Comparison of ENCODE assay signal across 9 cellular contexts in genomic region chr7:27143022-27143949, GRCh38. TPM values are rescaled to one million over a fixed set of nuclear protein-coding genes. Genes with fewer than 3 reads are reported as not detected.
DNase-seq lines count a peak whose midpoint lies in the region; ATAC-seq and TF ChIP-seq lines count a peak whose summit lies in the region.
"Had no signal": no experiment of that assay in that cellular context is flagged by ENCODE, and none has a peak within 500 bp of the region (broad histone marks: within the 10 kb centered on the region; RNA-seq: fewer than 3 reads in every experiment).

Gene HOXA5, minus strand, starts transcription at chr7:27143681. Its CDS starts 74 bp downstream, at chr7:27143607.

- H3K4me3 ChIP-seq in Panc1 (ENCODE audit: low read depth in 2 of 2, low read length in 2 of 2) (peak within 1 kb of the TSS; percentile 58 to 87), foreskin fibroblast (ENCODE audit: low read depth in 1 of 2, low read length in 2 of 2) (peak within 1 kb of the TSS; percentile 49 to 50), neuronal stem cell (ENCODE audit: low read length in 2 of 2) (peak within 1 kb of the TSS; percentile 1 to 63)

- BruUV-seq in Panc1 (replicated peaks; lab: Mats Ljungman, UMichigan), result no TSS peak

- no peak within 1 kb of the TSS for H2BK5ac ChIP-seq in neuronal stem cell (ENCODE audit: low read length)

- H3K36me3 Mint-ChIP-seq in activated CD8-positive, alpha-beta T cell treated with anti-CD3 and anti-CD28 coated beads for 36 hours (ENCODE audit: low read depth), result no peaks in the 10 kb centered on the region
- no peaks in the 10 kb centered on the region for H3K36me3 Mint-ChIP-seq in activated CD8-positive, alpha-beta T cell treated with anti-CD3 and anti-CD28 coated beads, Interleukin-2, amount 10 ng/mL, durations not matched to agents 7 days and 5 days (ENCODE audit: low read depth)
- H3K36me3 Mint-ChIP-seq: CD4-positive, CD25-positive, alpha-beta regulatory T cell had no signal

- no peaks in the 10 kb centered on the region for H3K9me3 Mint-ChIP-seq in activated CD8-positive, alpha-beta T cell treated with anti-CD3 and anti-CD28 coated beads for 36 hours
- no peaks in the 10 kb centered on the region for H3K9me3 Mint-ChIP-seq in activated CD8-positive, alpha-beta T cell treated with anti-CD3 and anti-CD28 coated beads, Interleukin-2, amount 10 ng/mL, durations not matched to agents 7 days and 5 days (ENCODE audit: insufficient read depth)

- H3K23ac ChIP-seq in neuronal stem cell (ENCODE audit: low read depth, low read length, poor library complexity), result peak within 1 kb of the TSS; percentile 29

- DNase-seq in activated CD8-positive, alpha-beta T cell treated with anti-CD3 and anti-CD28 coated beads for 36 hours, result no peak
- DNase-seq in activated CD8-positive, alpha-beta T cell treated with anti-CD3 and anti-CD28 coated beads, Interleukin-2, amount 10 ng/mL, durations not matched to agents 7 days and 5 days, result no peak
- DNase-seq in Panc1 (ENCODE audit: low read depth, low spot score) (peak; percentile 79), foreskin fibroblast (peak; percentile 79 to 88), neuronal stem cell (ENCODE audit: low spot score) (peak; percentile 67), GF-D8 (lab: John Stamatoyannopoulos, UW) (no peak), nucleus accumbens (lab: John Stamatoyannopoulos, UW) (no peak), GDM1 (lab: John Stamatoyannopoulos, UW) (no peak)
- DNase-seq: CD4-positive, CD25-positive, alpha-beta regulatory T cell had no signal

- WGBS in neuronal stem cell (ENCODE audit: extremely low coverage in 2 of 2, insufficient read length in 2 of 2, insufficient replicate concordance in 1 of 2), 2 donors, result no CpG with 5 or more reads among the region's 86 CpGs

- H3K27ac ChIP-seq in Panc1 (ENCODE audit: low read length), result peak within 1 kb of the TSS; percentile 84
- no peak within 1 kb of the TSS for H3K27ac ChIP-seq in neuronal stem cell (replicated peaks; ENCODE audit: low read length)

- H4K8ac ChIP-seq in neuronal stem cell (ENCODE audit: low read depth, low read length), result no peak within 1 kb of the TSS

- H3K4me1 ChIP-seq in Panc1 (ENCODE audit: control insufficient read depth, insufficient read depth, low read length) (peaks cover 14% of the 10 kb centered on the region), neuronal stem cell (ENCODE audit: control insufficient read depth in 2 of 2, insufficient read depth in 1 of 2, low read depth in 1 of 2, low read length in 2 of 2) (no peaks in the 10 kb centered on the region)

- peak; percentile 35 for TF ChIP-seq CTCF in activated CD8-positive, alpha-beta T cell treated with anti-CD3 and anti-CD28 coated beads for 36 hours (IDR thresholded peaks at IDR 0.05)
- TF ChIP-seq CTCF in Panc1 (IDR thresholded peaks at IDR 0.05) (peak; percentile 95), foreskin fibroblast (IDR thresholded peaks at IDR 0.05; ENCODE audit: low read depth, low read length) (peak; percentile 70)

- no peak within 1 kb of the TSS for H3K27ac Mint-ChIP-seq in activated CD8-positive, alpha-beta T cell treated with anti-CD3 and anti-CD28 coated beads for 36 hours
- H3K27ac Mint-ChIP-seq in activated CD8-positive, alpha-beta T cell treated with anti-CD3 and anti-CD28 coated beads, Interleukin-2, amount 10 ng/mL, durations not matched to agents 7 days and 5 days, result no peak within 1 kb of the TSS
- H3K27ac Mint-ChIP-seq: CD4-positive, CD25-positive, alpha-beta regulatory T cell had no signal

- H3K27me3 Mint-ChIP-seq in activated CD8-positive, alpha-beta T cell treated with anti-CD3 and anti-CD28 coated beads for 36 hours, result peaks cover 32% of the 10 kb centered on the region
- H3K27me3 Mint-ChIP-seq in activated CD8-positive, alpha-beta T cell treated with anti-CD3 and anti-CD28 coated beads, Interleukin-2, amount 10 ng/mL, durations not matched to agents 7 days and 5 days (ENCODE audit: low read depth), result peaks cover 34% of the 10 kb centered on the region

- H3K4ac ChIP-seq in neuronal stem cell (ENCODE audit: low read length), result no peak within 1 kb of the TSS

- in situ Hi-C loops in Panc1 (cut with HindIII; ENCODE audit: low pct_unique_long_range_greater_than_20kb, low sequenced_read_pairs), result loop anchor here (5.0 kb wide), 1 partner anchor 286 kb away; no protein-coding TSS in a partner anchor

- no peak within 1 kb of the TSS for H2BK120ac ChIP-seq in neuronal stem cell (ENCODE audit: low read depth, low read length)

- no peaks in the 10 kb centered on the region for H3K27me3 ChIP-seq in Panc1 (ENCODE audit: control insufficient read depth, insufficient read depth, low read length)
- H3K27me3 ChIP-seq in neuronal stem cell (ENCODE audit: control insufficient read depth in 3 of 3, insufficient read depth in 3 of 3, low read depth in 1 of 3, low read length in 3 of 3), result peaks cover 66 to 100% (median 99%) of the 10 kb centered on the region in 3 experiments

- POLR2A ChIA-PET in activated CD8-positive, alpha-beta T cell treated with anti-CD3 and anti-CD28 coated beads for 36 hours (lab: Charles Lee), result interaction anchor here (1.1 kb wide), 1 partner anchor 11 kb away, joined by 3 read pairs; no protein-coding TSS in a partner anchor
- POLR2A ChIA-PET in activated CD8-positive, alpha-beta T cell treated with anti-CD3 and anti-CD28 coated beads, Interleukin-2, amount 10 ng/mL, durations not matched to agents 7 days and 5 days (lab: Charles Lee), result no interaction called here
- POLR2A ChIA-PET in Panc1 (lab: Charles Lee), result no interaction called here

- H2AFZ ChIP-seq in neuronal stem cell (ENCODE audit: low read length), result peak within 1 kb of the TSS; percentile 87

- peak within 1 kb of the TSS; percentile 23 for H3K14ac ChIP-seq in neuronal stem cell (ENCODE audit: low read length)

- no peak within 1 kb of the TSS for H2AK5ac ChIP-seq in neuronal stem cell (ENCODE audit: low read depth, low read length)

- H3K18ac ChIP-seq in neuronal stem cell (ENCODE audit: low read length), result no peak within 1 kb of the TSS

- H3K4me3 Mint-ChIP-seq in activated CD8-positive, alpha-beta T cell treated with anti-CD3 and anti-CD28 coated beads for 36 hours, result peak within 1 kb of the TSS; percentile 17
- no peak within 1 kb of the TSS for H3K4me3 Mint-ChIP-seq in activated CD8-positive, alpha-beta T cell treated with anti-CD3 and anti-CD28 coated beads, Interleukin-2, amount 10 ng/mL, durations not matched to agents 7 days and 5 days

- no peak within 1 kb of the TSS for H2BK12ac ChIP-seq in neuronal stem cell (ENCODE audit: low read length)

- no peak for ATAC-seq in activated CD8-positive, alpha-beta T cell treated with anti-CD3 and anti-CD28 coated beads for 36 hours
- ATAC-seq in activated CD8-positive, alpha-beta T cell treated with anti-CD3 and anti-CD28 coated beads, Interleukin-2, amount 10 ng/mL, durations not matched to agents 7 days and 5 days, result no peak
- peak; percentile 85 for ATAC-seq in Panc1

- intact Hi-C loops in activated CD8-positive, alpha-beta T cell treated with anti-CD3 and anti-CD28 coated beads for 36 hours (cut with micrococcal nuclease), result no loop called here
- intact Hi-C loops in Panc1 (cut with micrococcal nuclease; ENCODE audit: unreplicated experiment), result no loop called here

- H3K36me3 ChIP-seq in Panc1 (ENCODE audit: control insufficient read depth, insufficient read depth, low read length) (no peaks in the 10 kb centered on the region), neuronal stem cell (replicated peaks in 1 of 2; ENCODE audit: control insufficient read depth in 2 of 2, insufficient read depth in 2 of 2, low read length in 2 of 2) (no peaks in the 10 kb centered on the region)

- H3K9me3 ChIP-seq in Panc1 (ENCODE audit: control insufficient read depth, insufficient read depth, low read depth, low read length) (no peaks in the 10 kb centered on the region), neuronal stem cell (replicated peaks in 1 of 2; ENCODE audit: control insufficient read depth in 2 of 2, insufficient read depth in 1 of 2, low read depth in 1 of 2, low read length in 2 of 2) (peaks cover 3 to 18% of the 10 kb centered on the region in 2 donors)

- peaks cover 3% of the 10 kb centered on the region for H3K4me1 Mint-ChIP-seq in activated CD8-positive, alpha-beta T cell treated with anti-CD3 and anti-CD28 coated beads for 36 hours (ENCODE audit: low read depth)
- H3K4me1 Mint-ChIP-seq in activated CD8-positive, alpha-beta T cell treated with anti-CD3 and anti-CD28 coated beads, Interleukin-2, amount 10 ng/mL, durations not matched to agents 7 days and 5 days (ENCODE audit: low read depth), result peaks cover 3% of the 10 kb centered on the region

- CTCF ChIA-PET in activated CD8-positive, alpha-beta T cell treated with anti-CD3 and anti-CD28 coated beads for 36 hours (lab: Charles Lee), result interaction anchor here (1.2 to 2.1 kb wide), 4 partner anchors 12 to 461 kb away, joined by 3 to 6 read pairs (median 4); partner anchors contain the start of gene HOXA4
- CTCF ChIA-PET in activated CD8-positive, alpha-beta T cell treated with anti-CD3 and anti-CD28 coated beads, Interleukin-2, amount 10 ng/mL, durations not matched to agents 7 days and 5 days (lab: Charles Lee), result interaction anchor here (0.9 to 1.0 kb wide), 2 partner anchors 12 to 18 kb away, joined by 3 read pairs; partner anchors contain the start of gene HOXA4
- CTCF ChIA-PET in Panc1 (lab: Charles Lee), result interaction anchor here (0.8 to 2.7 kb wide), 4 partner anchors 12 to 462 kb away, joined by 3 to 9 read pairs (median 4); no protein-coding TSS in a partner anchor

- H2BK15ac ChIP-seq in neuronal stem cell (ENCODE audit: low read length), result no peak within 1 kb of the TSS

- no peak within 1 kb of the TSS for H3K9ac ChIP-seq in neuronal stem cell (ENCODE audit: low read depth, low read length, poor library complexity)

- H3K79me1 ChIP-seq in neuronal stem cell (ENCODE audit: low read depth, low read length), result no peaks in the 10 kb centered on the region

- H3K4me2 ChIP-seq in neuronal stem cell (ENCODE audit: insufficient read depth, low read length, poor library complexity, severe bottlenecking), result peak within 1 kb of the TSS; percentile 59

- H4K91ac ChIP-seq in neuronal stem cell (ENCODE audit: low read depth, low read length, poor library complexity), result no peak within 1 kb of the TSS

RNA-seq across cellular contexts. Expression of gene HOXA5, which starts in this region (rescaled TPM):
- not detected for total RNA-seq in activated CD8-positive, alpha-beta T cell treated with anti-CD3 and anti-CD28 coated beads for 36 hours
- not detected for total RNA-seq in activated CD8-positive, alpha-beta T cell treated with anti-CD3 and anti-CD28 coated beads, Interleukin-2, amount 10 ng/mL, durations not matched to agents 7 days and 5 days
- total RNA-seq in Panc1 (2021; ENCODE audit: unreplicated experiment), result 3.9 TPM
- polyA plus RNA-seq in Panc1 (2012; ENCODE audit: insufficient read length), result 3.0 TPM
- not detected for polyA plus RNA-seq in neuronal stem cell (2013, experiment 1 of 2)
- not detected for polyA plus RNA-seq in neuronal stem cell (2013, experiment 2 of 2)
- total RNA-seq: CD4-positive, CD25-positive, alpha-beta regulatory T cell had no signal
- polyA plus RNA-seq: CD4-positive, CD25-positive, alpha-beta regulatory T cell had no signal

Comparison
In these comparisons a context has a peak if more than half of its experiments do, and no peak if none do; other contexts are left out.
1. DNase-seq: peak in Panc1 (single experiment), foreskin fibroblast (2 of 2) and neuronal stem cell (single experiment); none in activated CD8-positive, alpha-beta T cell treated with anti-CD3 and anti-CD28 coated beads for 36 hours (single experiment), activated CD8-positive, alpha-beta T cell treated with anti-CD3 and anti-CD28 coated beads, Interleukin-2, amount 10 ng/mL, durations not matched to agents 7 days and 5 days (single experiment), GF-D8 (single experiment), nucleus accumbens (0 of 56) and GDM1 (single experiment).
2. CTCF ChIP-seq: peak in every context shown above with its lines; median percentile 95 in Panc1; 70 in foreskin fibroblast; 35 in activated CD8-positive, alpha-beta T cell treated with anti-CD3 and anti-CD28 coated beads for 36 hours.
3. Peak in every context shown above with its lines, with median percentiles within 50 percentile points of each other: H3K4me3 ChIP-seq.